In the genomic region with DNA sequence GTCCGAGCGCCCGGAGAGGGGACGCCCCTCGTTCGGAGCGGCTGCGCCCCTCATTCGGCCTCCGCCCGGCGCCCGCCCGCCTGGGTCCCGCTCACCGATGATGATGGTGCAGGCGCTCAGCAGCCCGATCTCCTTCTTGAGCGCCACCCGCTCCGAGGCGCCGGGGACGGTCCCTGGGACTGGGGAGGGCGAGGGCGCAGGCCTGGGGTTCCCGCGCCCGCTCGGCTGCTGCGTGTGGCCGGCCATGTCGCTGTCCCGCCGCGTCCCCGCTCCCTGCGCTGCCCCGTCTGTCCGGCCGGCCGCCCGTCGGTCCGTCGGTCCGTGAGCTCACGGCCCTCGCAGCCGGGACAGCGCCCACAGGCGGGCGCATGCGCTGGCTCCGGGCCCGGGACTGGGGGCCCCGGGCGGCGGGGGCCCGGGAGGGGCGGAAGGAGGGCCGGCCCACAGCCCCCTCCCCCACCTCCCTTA, we compare ENCODE assay signal across 9 cellular contexts. TPM values are rescaled to one million over a fixed set of nuclear protein-coding genes. Genes with fewer than 3 reads are reported as not detected.
DNase-seq lines count a peak whose midpoint lies in the region; ATAC-seq and TF ChIP-seq lines count a peak whose summit lies in the region.
"Had no signal": no experiment of that assay in that cellular context is flagged by ENCODE, and none has a peak within 500 bp of the region (broad histone marks: within the 10 kb centered on the region; RNA-seq: fewer than 3 reads in every experiment).

A gene (minus strand): TSS at position 393 of the 468 bp plus-strand sequence. CDS start 147 bp downstream, at position 246.

- H3K27ac Mint-ChIP-seq in naive thymus-derived CD8-positive, alpha-beta T cell, result peak within 1 kb of the TSS in 1 of 10 donors; percentile 90

- H3K36me3 Mint-ChIP-seq in naive thymus-derived CD8-positive, alpha-beta T cell, result peaks cover 11 to 20% (median 12%) of the 10 kb centered on the region in 3 donors

- WGBS in HUES64, result 6% methylated on average over 57 of the region's 62 CpGs
- WGBS in esophagus, 2 donors, result 3 to 4% methylated on average over 42 to 62 of the region's 62 CpGs

- no peaks in the 10 kb centered on the region for H3K36me3 ChIP-seq in HUES64 (ENCODE audit: insufficient read depth, low read length)
- H3K36me3 ChIP-seq in esophagus (ENCODE audit: control insufficient read depth in 2 of 2, insufficient read depth in 2 of 2, low read length in 1 of 2), result no peaks in the 10 kb centered on the region

- H3K27me3 Mint-ChIP-seq in naive thymus-derived CD8-positive, alpha-beta T cell, result peaks cover 26 to 84% (median 55%) of the 10 kb centered on the region in 5 donors

- no peak for DNase-seq in naive thymus-derived CD8-positive, alpha-beta T cell
- DNase-seq in activated gamma-delta T cell (lab: John Stamatoyannopoulos, UW) (no peak), NCI-H1930 (lab: John Stamatoyannopoulos, UW) (no peak), NK-92 (lab: John Stamatoyannopoulos, UW; ENCODE audit: unreplicated experiment) (no peak)
- DNase-seq: NCI-H1436 had no signal

- TF ChIP-seq CTCF in 22Rv1 (IDR thresholded peaks at IDR 0.05), result peak; percentile 19; the same call in 1 of the 2 replicates

- H3K9me3 Mint-ChIP-seq in naive thymus-derived CD8-positive, alpha-beta T cell, result peaks cover 8 to 39% (median 20%) of the 10 kb centered on the region in 9 donors

- ATAC-seq in naive thymus-derived CD8-positive, alpha-beta T cell, result peak; percentile 29 to 53
- ATAC-seq in activated CD4-positive, CD25-positive, alpha-beta regulatory T cell treated with anti-CD3 and anti-CD28 coated beads, Interleukin-2, amount 50 U/mL, for 24 hours, result no peak

- H3K27ac ChIP-seq in 22Rv1 (no peak within 1 kb of the TSS), HUES64 (ENCODE audit: low read depth, low read length) (no peak within 1 kb of the TSS), esophagus (ENCODE audit: low read depth in 2 of 2, low read length in 1 of 2) (no peak within 1 kb of the TSS)

- H3K27me3 ChIP-seq in HUES64 (ENCODE audit: insufficient read depth, low read length) (peaks cover 50% of the 10 kb centered on the region), esophagus (ENCODE audit: control insufficient read depth in 1 of 2, insufficient read depth in 2 of 2, low read length in 2 of 2) (peaks cover 0 to 13% of the 10 kb centered on the region in 2 donors)

- peaks cover 9 to 12% (median 11%) of the 10 kb centered on the region in 4 donors for H3K4me1 Mint-ChIP-seq in naive thymus-derived CD8-positive, alpha-beta T cell

- peak within 1 kb of the TSS; percentile 52; the same call in 1 of the 2 replicates for H3K9ac ChIP-seq in HUES64 (ENCODE audit: low read depth, low read length)

- H3K4me1 ChIP-seq in HUES64 (ENCODE audit: insufficient read depth, low read length), result no peaks in the 10 kb centered on the region
- H3K4me1 ChIP-seq in esophagus (ENCODE audit: control insufficient read depth in 2 of 2, insufficient read depth in 2 of 2, low read length in 1 of 2), result no peaks in the 10 kb centered on the region

- H3K9me3 ChIP-seq in HUES64 (ENCODE audit: insufficient read depth, low read depth, low read length) (peaks cover 19% of the 10 kb centered on the region), esophagus (ENCODE audit: control insufficient read depth in 2 of 2, insufficient read depth in 1 of 2, low read depth in 1 of 2, low read length in 1 of 2) (peaks cover 6 to 8% of the 10 kb centered on the region in 2 donors)

- POLR2A ChIA-PET in naive thymus-derived CD8-positive, alpha-beta T cell (lab: Charles Lee), result no interaction called here

- H3K4me3 Mint-ChIP-seq in naive thymus-derived CD8-positive, alpha-beta T cell, result peak within 1 kb of the TSS; percentile 63 to 91 (median 76)

- H3K4me3 ChIP-seq in HUES64 (ENCODE audit: low read length), result peak within 1 kb of the TSS; percentile 55
- H3K4me3 ChIP-seq in esophagus (ENCODE audit: low read depth in 1 of 2, low read length in 2 of 2), result peak within 1 kb of the TSS; percentile 13 to 45

RNA-seq across cellular contexts. Expression of the gene that starts here (rescaled TPM):
- 1.5 TPM for polyA plus RNA-seq in HUES64 (2013, experiment 1 of 2)
- polyA plus RNA-seq in HUES64 (2013, experiment 2 of 2), result 1.6 TPM
- polyA plus RNA-seq in esophagus, result under 1 TPM in 1 of 2 donors, not detected in 1; 0.04 TPM
- not detected for total RNA-seq in naive thymus-derived CD8-positive, alpha-beta T cell
- not detected for polyA plus RNA-seq in naive thymus-derived CD8-positive, alpha-beta T cell

Comparison
In these comparisons a context has a peak if more than half of its experiments do, and no peak if none do; other contexts are left out.
1. Peak in ATAC-seq in naive thymus-derived CD8-positive, alpha-beta T cell; RNA of the gene not detected or under 1 TPM.